ENCODE assay signal across 8 cellular contexts in genomic region chr6:135183532-135184440, GRCh38. TPM values are rescaled to one million over a fixed set of nuclear protein-coding genes. Genes with fewer than 3 reads are reported as not detected.
A peak's percentile ranks its signal among the peaks of the same experiment; 100 is the strongest.
DNase-seq lines count a peak whose midpoint lies in the region; ATAC-seq lines count a peak whose summit lies in the region.

No MANE protein-coding gene starts in this region.

- H3K27me3 ChIP-seq in Karpas-422 (ENCODE audit: low read length) = no peaks in the 10 kb centered on the region

- H2AFZ ChIP-seq in Karpas-422 (ENCODE audit: low read length) = peak overlapping the region; percentile 6; the same call in 1 of the 2 replicates

- no peaks in the 10 kb centered on the region for H3K9me3 Mint-ChIP-seq in activated naive CD8-positive, alpha-beta T cell treated with anti-CD3 and anti-CD28 coated beads, Interleukin-2, amount 50 U/mL, for 24 hours

- H3K79me2 ChIP-seq in Karpas-422 (ENCODE audit: low read length) = peaks cover 7% of the 10 kb centered on the region; the same call in 1 of the 2 replicates

- peak overlapping the region; percentile 59 for H3K27ac ChIP-seq in Karpas-422 (ENCODE audit: low read length)

- peak overlapping the region; percentile 96 for H3K27ac Mint-ChIP-seq in activated naive CD8-positive, alpha-beta T cell treated with anti-CD3 and anti-CD28 coated beads, Interleukin-2, amount 50 U/mL, for 24 hours

- in situ Hi-C loops in G401 (cut with HindIII; ENCODE audit: low sequenced_read_pairs) = no loop called here

- DNase-seq in G401 (ENCODE audit: low spot score) (peak; percentile 22), Karpas-422 (peak; percentile 93), SW 1271 (lab: John Stamatoyannopoulos, UW) (peak; percentile 8 to 31), iPS-NIHi11 (ENCODE audit: low spot score) (peak; percentile 63), hippocampal formation (lab: John Stamatoyannopoulos, UW) (no peak)
- peak; percentile 79 for DNase-seq in activated naive CD8-positive, alpha-beta T cell treated with anti-CD3 and anti-CD28 coated beads, Interleukin-2, amount 50 U/mL, for 24 hours
- peak in 3 of 4 experiments; percentile 56 to 76 (median 67) for DNase-seq in stimulated activated CD4-positive, alpha-beta T cell treated with anti-CD3 and anti-CD28 coated beads, Interleukin-1b, Interleukin-23, amount 100 ng/mL, for 24 hours (ENCODE audit: low read depth in 4 of 4, low spot score in 1 of 4)

- H3K4me3 ChIP-seq in Karpas-422 (ENCODE audit: low read length) = peak overlapping the region; percentile 80

- H4K20me1 ChIP-seq in Karpas-422 (ENCODE audit: insufficient read depth, low read depth, low read length) = no peaks in the 10 kb centered on the region

- no peaks in the 10 kb centered on the region for H3K36me3 ChIP-seq in Karpas-422 (ENCODE audit: insufficient read depth, low read length)

- no peaks in the 10 kb centered on the region for H3K27me3 Mint-ChIP-seq in activated naive CD8-positive, alpha-beta T cell treated with anti-CD3 and anti-CD28 coated beads, Interleukin-2, amount 50 U/mL, for 24 hours

- H3K4me2 ChIP-seq in Karpas-422 (ENCODE audit: low read depth, low read length, poor library complexity, severe bottlenecking) = peak overlapping the region; percentile 98

- ATAC-seq in GM21786 (IDR thresholded peaks at IDR 0.05; ENCODE audit: unreplicated experiment) = peak; percentile 41
- ATAC-seq in activated naive CD8-positive, alpha-beta T cell treated with anti-CD3 and anti-CD28 coated beads, Interleukin-2, amount 50 U/mL, for 24 hours = peak; percentile 45

- H3K4me1 Mint-ChIP-seq in activated naive CD8-positive, alpha-beta T cell treated with anti-CD3 and anti-CD28 coated beads, Interleukin-2, amount 50 U/mL, for 24 hours = peaks cover 42% of the 10 kb centered on the region

- H3K9me2 ChIP-seq in Karpas-422 (replicated peaks; ENCODE audit: insufficient read depth, low read length) = no peaks in the 10 kb centered on the region

- H3K9ac ChIP-seq in Karpas-422 (ENCODE audit: low read length) = peak overlapping the region; percentile 67

- no peaks in the 10 kb centered on the region for H3K9me3 ChIP-seq in Karpas-422 (ENCODE audit: low read length)

- H3K36me3 Mint-ChIP-seq in activated naive CD8-positive, alpha-beta T cell treated with anti-CD3 and anti-CD28 coated beads, Interleukin-2, amount 50 U/mL, for 24 hours (ENCODE audit: low read depth) = peaks cover 26% of the 10 kb centered on the region

- peaks cover 39% of the 10 kb centered on the region for H3K4me1 ChIP-seq in Karpas-422 (ENCODE audit: low read length)

- peak overlapping the region; percentile 98 for H3K4me3 Mint-ChIP-seq in activated naive CD8-positive, alpha-beta T cell treated with anti-CD3 and anti-CD28 coated beads, Interleukin-2, amount 50 U/mL, for 24 hours

RNA-seq across cellular contexts. Expression of gene MYB, which starts 2.7 kb away (rescaled TPM):
- not detected in 2 replicates for total RNA-seq in G401 (2014; rRNA removed; shearing (Covaris generic))
- 5.3 and 11.8 TPM in 2 replicates for total RNA-seq in Karpas-422 (2014; rRNA removed; shearing (Covaris generic); ENCODE audit: low replicate concordance)

Comparison
In these comparisons a context has a peak if more than half of its experiments do, and no peak if none do; other contexts are left out.
1. DNase-seq: peak in G401 (single experiment), Karpas-422 (single experiment), SW 1271 (2 of 2), activated naive CD8-positive, alpha-beta T cell treated with anti-CD3 and anti-CD28 coated beads, Interleukin-2, amount 50 U/mL, for 24 hours (single experiment), iPS-NIHi11 (single experiment) and stimulated activated CD4-positive, alpha-beta T cell treated with anti-CD3 and anti-CD28 coated beads, Interleukin-1b, Interleukin-23, amount 100 ng/mL, for 24 hours (3 of 4); none in hippocampal formation (0 of 2).